In genomic region chr6:168025831-168026325, GRCh38 we compare ENCODE assay signal across 30 cellular contexts. TPM values are rescaled to one million over a fixed set of nuclear protein-coding genes. Genes with fewer than 3 reads are reported as not detected.
DNase-seq lines count a peak whose midpoint lies in the region; ATAC-seq and TF ChIP-seq lines count a peak whose summit lies in the region.
"Had no signal": no experiment of that assay in that cellular context is flagged by ENCODE, and none has a peak within 500 bp of the region (broad histone marks: within the 10 kb centered on the region; RNA-seq: fewer than 3 reads in every experiment).

No MANE protein-coding gene starts in this region.

- no peak for TF ChIP-seq CTCF in NB4 (IDR thresholded peaks at IDR 0.05; ENCODE audit: low read depth, low read length)
- TF ChIP-seq CTCF in osteocyte (IDR thresholded peaks at IDR 0.05) = no peak
- TF ChIP-seq CTCF in MCF 10A (IDR thresholded peaks at IDR 0.05; ENCODE audit: unreplicated experiment) = no peak

- H3K27me3 ChIP-seq in MG63 = no peaks in the 10 kb centered on the region
- H3K27me3 ChIP-seq: gastrocnemius medialis, hepatocyte, thyroid gland had no signal

- no peak for ATAC-seq in HG03354 (IDR thresholded peaks at IDR 0.05; ENCODE audit: poor library complexity, severe bottlenecking, unreplicated experiment)
- ATAC-seq: esophagus mucosa, gastrocnemius medialis, left cardiac atrium, psoas muscle had no signal

- H3K27me3 Mint-ChIP-seq in osteocyte (ENCODE audit: unreplicated experiment) (peaks cover 16% of the 10 kb centered on the region), MCF 10A (ENCODE audit: insufficient read depth, unreplicated experiment) (peaks cover 15% of the 10 kb centered on the region)
- H3K27me3 Mint-ChIP-seq: activated CD4-positive, alpha-beta T cell treated with anti-CD3 and anti-CD28 coated beads, Interleukin-2, amount 10 ng/mL, durations not matched to agents 7 days and 5 days; B cell had no signal

- H3K36me3 Mint-ChIP-seq in osteocyte (ENCODE audit: unreplicated experiment) = no peaks in the 10 kb centered on the region
- no peaks in the 10 kb centered on the region for H3K36me3 Mint-ChIP-seq in MCF 10A (ENCODE audit: insufficient read depth, unreplicated experiment)
- H3K36me3 Mint-ChIP-seq: memory B cell had no signal

- H3K9me3 ChIP-seq in MG63 = no peaks in the 10 kb centered on the region
- H3K9me3 ChIP-seq: gastrocnemius medialis, psoas muscle, SK-N-SH, thyroid gland had no signal

- no peaks in the 10 kb centered on the region for H3K36me3 ChIP-seq in MG63
- H3K36me3 ChIP-seq: gastrocnemius medialis, thyroid gland had no signal

- H3K9me3 Mint-ChIP-seq in osteocyte (ENCODE audit: unreplicated experiment) (no peaks in the 10 kb centered on the region), MCF 10A (ENCODE audit: unreplicated experiment) (no peaks in the 10 kb centered on the region)
- H3K9me3 Mint-ChIP-seq: activated CD4-positive, alpha-beta T cell treated with anti-CD3 and anti-CD28 coated beads, Interleukin-2, amount 10 ng/mL, durations not matched to agents 7 days and 5 days; activated T-helper 1 cell treated with anti-CD3 and anti-CD28 coated beads, Interleukin-12 subunit alpha, Interleukin-12 subunit beta, Interleukin-2, Interleukin-4 antibody, amounts not matched to agents 30 ng/mL and 10 ng/mL and 1 ng/mL, durations not matched to agents 14 hours and 24 hours and 36 hours; endodermal cell; memory B cell; stimulated activated naive CD8-positive, alpha-beta T cell treated with anti-CD3 and anti-CD28 coated beads, Interleukin-15, Interleukin-2, amounts not matched to agents 100 ng/mL and 50 ng/mL, for 24 hours had no signal

- H3K4me3 Mint-ChIP-seq in osteocyte (ENCODE audit: unreplicated experiment) = no peak overlapping the region
- H3K4me3 Mint-ChIP-seq in MCF 10A (ENCODE audit: unreplicated experiment) = no peak overlapping the region
- H3K4me3 Mint-ChIP-seq: activated CD4-positive, alpha-beta T cell treated with anti-CD3 and anti-CD28 coated beads, Interleukin-2, amount 10 ng/mL, durations not matched to agents 7 days and 5 days; activated T-helper 1 cell treated with anti-CD3 and anti-CD28 coated beads, Interleukin-12 subunit alpha, Interleukin-12 subunit beta, Interleukin-2, Interleukin-4 antibody, amounts not matched to agents 30 ng/mL and 10 ng/mL and 1 ng/mL, durations not matched to agents 14 hours and 24 hours and 36 hours; B cell; endodermal cell; memory B cell; stimulated activated naive CD8-positive, alpha-beta T cell treated with anti-CD3 and anti-CD28 coated beads, Interleukin-15, Interleukin-2, amounts not matched to agents 100 ng/mL and 50 ng/mL, for 24 hours had no signal

- intact Hi-C loops in MCF 10A (cut with micrococcal nuclease) = no loop called here

- no peak for TF ChIP-seq POLR2A in NB4 (IDR thresholded peaks at IDR 0.05; ENCODE audit: extremely low read depth, insufficient read length)

- H3K4me1 Mint-ChIP-seq in osteocyte (ENCODE audit: unreplicated experiment) = peaks cover 10% of the 10 kb centered on the region
- peaks cover 5% of the 10 kb centered on the region for H3K4me1 Mint-ChIP-seq in MCF 10A (ENCODE audit: insufficient read depth, unreplicated experiment)
- H3K4me1 Mint-ChIP-seq: activated CD4-positive, alpha-beta T cell treated with anti-CD3 and anti-CD28 coated beads, Interleukin-2, amount 10 ng/mL, durations not matched to agents 7 days and 5 days; B cell; endodermal cell; memory B cell had no signal

- H3K27ac Mint-ChIP-seq in osteocyte (ENCODE audit: unreplicated experiment) (no peak overlapping the region), MCF 10A (ENCODE audit: low read depth, unreplicated experiment) (no peak overlapping the region)
- H3K27ac Mint-ChIP-seq: activated CD4-positive, alpha-beta T cell treated with anti-CD3 and anti-CD28 coated beads, Interleukin-2, amount 10 ng/mL, durations not matched to agents 7 days and 5 days; activated T-helper 1 cell treated with anti-CD3 and anti-CD28 coated beads, Interleukin-12 subunit alpha, Interleukin-12 subunit beta, Interleukin-2, Interleukin-4 antibody, amounts not matched to agents 30 ng/mL and 10 ng/mL and 1 ng/mL, durations not matched to agents 14 hours and 24 hours and 36 hours; B cell; endodermal cell; memory B cell; stimulated activated naive CD8-positive, alpha-beta T cell treated with anti-CD3 and anti-CD28 coated beads, Interleukin-15, Interleukin-2, amounts not matched to agents 100 ng/mL and 50 ng/mL, for 24 hours had no signal

- DNase-seq in Daoy (ENCODE audit: low read depth) (peak; percentile 49), NB4 (ENCODE audit: low read depth) (peak; percentile 12), ecto neural progenitor cell (ENCODE audit: low spot score) (peak; percentile 38), osteocyte (ENCODE audit: extremely low spot score, unreplicated experiment) (peak; percentile 72), MG63 (no peak), MCF 10A (ENCODE audit: unreplicated experiment) (no peak)
- DNase-seq: activated CD4-positive, alpha-beta T cell treated with anti-CD3 and anti-CD28 coated beads, Interleukin-2, amount 10 ng/mL, durations not matched to agents 7 days and 5 days; activated naive CD4-positive, alpha-beta T cell treated with anti-CD3 and anti-CD28 coated beads, Interleukin-2, amount 50 U/mL, for 16 hours; cortex of kidney; endodermal cell; gastrocnemius medialis; Kasumi-1; left cardiac atrium; NCI-H1048; NCI-H1694 treated with DMSO at 0.1 percent for 48 hours; NCI-H2171; NCI-H510A; OCI-M1; psoas muscle; SK-N-SH; thyroid gland had no signal

- H3K4me3 ChIP-seq in NB4 (ENCODE audit: low read depth, low read length) = no peak overlapping the region
- H3K4me3 ChIP-seq in MG63 = no peak overlapping the region
- H3K4me3 ChIP-seq: gastrocnemius medialis, hepatocyte, psoas muscle, thyroid gland had no signal

- BruUV-seq in MCF 10A (replicated peaks; lab: Mats Ljungman, UMichigan) = no TSS peak

- POLR2A ChIA-PET in MCF 10A (lab: Yijun Ruan, JAX) = no interaction called here

- CTCF ChIA-PET in MCF 10A (lab: Yijun Ruan, JAX) = no interaction called here

RNA-seq across cellular contexts. Expression of gene KIF25, which starts 28.4 kb away (rescaled TPM):
- total RNA-seq in Daoy (2014; rRNA removed; shearing (Covaris generic)) = not detected in 2 replicates
- total RNA-seq in osteocyte (not detected in 2 replicates), MCF 10A (2022) (not detected in 2 replicates)
- total RNA-seq in MG63 (2014; rRNA removed; shearing (Covaris generic); ENCODE audit: low replicate concordance) = not detected in 2 replicates
- total RNA-seq: activated CD4-positive, alpha-beta T cell treated with anti-CD3 and anti-CD28 coated beads, Interleukin-2, amount 10 ng/mL, durations not matched to agents 7 days and 5 days; activated T-helper 1 cell treated with anti-CD3 and anti-CD28 coated beads, Interleukin-12 subunit alpha, Interleukin-12 subunit beta, Interleukin-2, Interleukin-4 antibody, amounts not matched to agents 30 ng/mL and 10 ng/mL and 1 ng/mL, durations not matched to agents 14 hours and 24 hours and 36 hours; B cell; esophagus mucosa; T-helper 2 cell treated with Interferon-gamma antibody and Interleukin-4, amounts not matched to agents 100 ng/mL and 5 ng/mL, for 36 hours; thyroid gland had no signal

RNA-seq across cellular contexts. Expression of gene FRMD1, which starts 53.1 kb away (rescaled TPM):
- 0.03 TPM in 1 of 2 replicates, not detected in the other for total RNA-seq in Daoy (2014; rRNA removed; shearing (Covaris generic))
- total RNA-seq in osteocyte (0.05 and 0.34 TPM in 2 replicates), MCF 10A (2022) (not detected in 2 replicates)
- not detected in 2 replicates for total RNA-seq in MG63 (2014; rRNA removed; shearing (Covaris generic); ENCODE audit: low replicate concordance)
- total RNA-seq: activated CD4-positive, alpha-beta T cell treated with anti-CD3 and anti-CD28 coated beads, Interleukin-2, amount 10 ng/mL, durations not matched to agents 7 days and 5 days; activated T-helper 1 cell treated with anti-CD3 and anti-CD28 coated beads, Interleukin-12 subunit alpha, Interleukin-12 subunit beta, Interleukin-2, Interleukin-4 antibody, amounts not matched to agents 30 ng/mL and 10 ng/mL and 1 ng/mL, durations not matched to agents 14 hours and 24 hours and 36 hours; B cell; endodermal cell; esophagus mucosa; H4; T-helper 2 cell treated with Interferon-gamma antibody and Interleukin-4, amounts not matched to agents 100 ng/mL and 5 ng/mL, for 36 hours had no signal

Comparison
In these comparisons a context has a peak if more than half of its experiments do, and no peak if none do; other contexts are left out.
1. DNase-seq: peak in Daoy (single experiment), NB4 (single experiment), ecto neural progenitor cell (single experiment) and osteocyte (single experiment); none in MG63 (single experiment) and MCF 10A (single experiment).